ENCODE assay signal across 8 cellular contexts in the genomic region with DNA sequence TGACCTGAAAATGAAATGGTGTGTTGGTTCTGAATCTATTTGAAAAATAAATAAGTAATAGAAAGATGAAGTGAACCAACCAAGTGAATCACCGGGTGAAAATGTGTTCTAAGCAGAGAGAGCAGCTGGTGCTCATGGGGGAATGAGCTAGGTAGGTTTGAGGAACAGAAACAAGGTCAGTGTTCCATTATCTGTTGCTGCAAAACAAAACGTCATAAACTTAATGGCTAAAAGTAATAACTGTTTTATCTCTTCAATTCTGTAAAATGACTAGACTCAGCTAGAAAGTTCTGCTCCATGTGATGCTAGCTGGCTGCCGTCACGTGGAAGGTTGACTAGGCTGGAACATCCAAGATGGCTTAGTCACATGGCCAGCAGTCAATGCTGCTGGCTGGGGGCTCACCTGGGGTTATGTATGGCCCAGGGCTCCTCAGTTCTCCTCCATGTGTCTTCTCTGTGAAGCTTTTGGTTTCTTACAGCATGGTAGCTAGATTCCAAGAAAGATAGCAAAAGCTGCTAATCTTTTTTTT. TPM values are rescaled to one million over a fixed set of nuclear protein-coding genes. Genes with fewer than 3 reads are reported as not detected.
DNase-seq lines count a peak whose midpoint lies in the region; ATAC-seq and TF ChIP-seq lines count a peak whose summit lies in the region.

No MANE protein-coding gene starts in this region.

- H3K4me1 ChIP-seq in gastrocnemius medialis: peaks cover 13 to 19% of the 10 kb centered on the region in 2 donors

- H3K4me1 Mint-ChIP-seq in natural killer cell: peaks cover 27 to 28% of the 10 kb centered on the region in 2 donors

- DNase-seq in NCI-H510A treated with DMSO at 0.1 percent for 48 hours (lab: John Stamatoyannopoulos, UW): peak; percentile 72
- DNase-seq in NCI-H510A (lab: John Stamatoyannopoulos, UW): no peak
- no peak for DNase-seq in gastrocnemius medialis
- no peak for DNase-seq in G401 (ENCODE audit: low spot score)
- DNase-seq in stimulated activated CD4-positive, alpha-beta T cell treated with anti-CD3 and anti-CD28 coated beads, Interleukin-15, amount 100 ng/mL, for 24 hours: no peak
- no peak for DNase-seq in natural killer cell

- TF ChIP-seq CTCF in gastrocnemius medialis (IDR thresholded peaks at IDR 0.05 in 4 of 5, conservative IDR thresholded peaks at IDR 0.05 in 1 of 5) (no peak), natural killer cell (IDR thresholded peaks at IDR 0.05) (no peak)

- H3K4me3 Mint-ChIP-seq in natural killer cell: no peak overlapping the region

- peak overlapping the region; percentile 67 to 84 (median 76) for H3K27ac ChIP-seq in gastrocnemius medialis

- intact Hi-C loops in gastrocnemius medialis (cut with DNase I; ENCODE audit: low total_unique reads): loop anchor here (2.0 kb wide), 1 partner anchor 33 kb away; no protein-coding TSS in a partner anchor
- intact Hi-C loops in natural killer cell (cut with micrococcal nuclease): no loop called here

- H3K27me3 ChIP-seq in gastrocnemius medialis: no peaks in the 10 kb centered on the region

- H3K9me3 Mint-ChIP-seq in natural killer cell: no peaks in the 10 kb centered on the region

- no peak overlapping the region for H3K27ac Mint-ChIP-seq in natural killer cell

- H3K36me3 ChIP-seq in gastrocnemius medialis: no peaks in the 10 kb centered on the region

- TF ChIP-seq POLR2A in gastrocnemius medialis (IDR thresholded peaks at IDR 0.05): no peak

- ATAC-seq in GM21786 (IDR thresholded peaks at IDR 0.05; ENCODE audit: unreplicated experiment) (peak; percentile 94), HG03571 (IDR thresholded peaks at IDR 0.05; ENCODE audit: unreplicated experiment) (peak; percentile 95), gastrocnemius medialis (peak; percentile 60 to 66), natural killer cell (no peak)

- no peaks in the 10 kb centered on the region for H3K36me3 Mint-ChIP-seq in natural killer cell

- in situ Hi-C loops in gastrocnemius medialis (cut with MboI; ENCODE audit: low sequenced_read_pairs in 4 of 4) (no loop called here), G401 (cut with HindIII; ENCODE audit: low sequenced_read_pairs) (no loop called here)

- no peaks in the 10 kb centered on the region for H3K9me3 ChIP-seq in gastrocnemius medialis

- no peaks in the 10 kb centered on the region for H3K27me3 Mint-ChIP-seq in natural killer cell (ENCODE audit: low read depth in 2 of 2)

- H3K4me3 ChIP-seq in gastrocnemius medialis: no peak overlapping the region

RNA-seq across cellular contexts. Expression of a gene that starts 13.3 kb away (rescaled TPM):
- 100 to 1,000 TPM in 2 of 4 donors, 10 to 100 TPM in 2; 31.5 to 111 (median 75.5) TPM for total RNA-seq in gastrocnemius medialis
- 5.1 and 5.6 TPM in 2 replicates for total RNA-seq in G401 (2014; rRNA removed; shearing (Covaris generic))
- 100 to 1,000 TPM in 1 of 3 donors, 10 to 100 TPM in 2; 89.4 to 129 (median 91.0) TPM for total RNA-seq in natural killer cell

Comparison
In these comparisons a context has a peak if more than half of its experiments do, and no peak if none do; other contexts are left out.
1. ATAC-seq: peak in GM21786 (single experiment), HG03571 (single experiment) and gastrocnemius medialis (2 of 2); none in natural killer cell (0 of 3).